In the genomic region with DNA sequence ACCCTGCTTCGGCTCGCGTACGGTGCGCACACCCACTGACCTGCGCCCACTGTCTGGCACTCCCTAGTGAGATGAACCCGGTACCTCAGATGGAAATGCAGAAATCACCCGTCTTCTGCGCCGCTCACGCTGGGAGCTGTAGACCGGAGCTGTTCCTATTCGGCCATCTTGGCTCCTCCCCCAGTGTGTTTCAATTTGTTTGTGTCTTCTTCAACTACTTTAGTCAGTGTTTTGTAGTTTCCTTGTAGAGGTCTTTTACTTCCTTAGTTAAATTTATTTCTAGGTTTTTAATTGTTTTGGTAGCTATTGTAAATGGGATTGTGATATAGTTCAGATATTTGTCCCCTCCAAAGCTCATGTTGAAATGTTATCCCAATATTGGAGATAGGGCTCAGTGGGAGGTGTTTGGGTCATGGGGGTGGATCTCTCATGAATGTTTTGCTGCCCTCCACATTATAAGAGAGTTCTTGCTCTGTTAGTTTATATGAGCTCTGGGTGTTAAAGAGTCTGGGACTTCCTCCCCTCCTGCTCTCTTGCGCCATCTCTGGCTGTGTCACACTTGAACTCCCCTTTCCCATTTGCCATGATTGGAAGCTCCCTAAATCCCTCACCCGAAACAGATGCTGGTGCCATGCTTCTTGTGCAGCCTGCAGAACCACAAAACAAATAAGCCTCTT, we compare ENCODE assay signal across 17 cellular contexts.
DNase-seq lines count a peak whose midpoint lies in the region; ATAC-seq and TF ChIP-seq lines count a peak whose summit lies in the region.
"Had no signal": no experiment of that assay in that cellular context is flagged by ENCODE, and none has a peak within 500 bp of the region (broad histone marks: within the 10 kb centered on the region; RNA-seq: fewer than 3 reads in every experiment).

No MANE protein-coding gene starts in this region.

- no peaks in the 10 kb centered on the region for H3F3A ChIP-seq in OCI-LY1 (ENCODE audit: insufficient read depth, low read length)

- H3K9me2 ChIP-seq in OCI-LY1 (ENCODE audit: low read depth, low read length), result no peaks in the 10 kb centered on the region

- no peaks in the 10 kb centered on the region for H3K4me1 Mint-ChIP-seq in naive thymus-derived CD4-positive, alpha-beta T cell
- H3K4me1 Mint-ChIP-seq: stimulated activated naive B cell treated with anti-CD40 and anti-IgM and Interleukin-4, amounts not matched to agents 10 μg/mL and 1 μg/mL and 100 μg/mL, for 72 hours had no signal

- no peaks in the 10 kb centered on the region for H3K4me1 ChIP-seq in OCI-LY1 (ENCODE audit: insufficient read depth, low read length, severe bottlenecking)
- peaks cover 6% of the 10 kb centered on the region for H3K4me1 ChIP-seq in iPS-18a (ENCODE audit: control insufficient read depth, low read depth, low read length)
- H3K4me1 ChIP-seq in naive thymus-derived CD4-positive, alpha-beta T cell (ENCODE audit: control insufficient read depth in 2 of 2, insufficient read depth in 2 of 2, low read length in 2 of 2), result no peaks in the 10 kb centered on the region
- H3K4me1 ChIP-seq: adrenal gland, SJSA1 had no signal

- H3K27ac ChIP-seq in C4-2B (no peak overlapping the region), OCI-LY1 (ENCODE audit: low read depth, low read length, poor library complexity, severe bottlenecking) (no peak overlapping the region), iPS-18a (ENCODE audit: low read length) (no peak overlapping the region)
- no peak overlapping the region for H3K27ac ChIP-seq in naive thymus-derived CD4-positive, alpha-beta T cell (ENCODE audit: low read depth, low read length)
- H3K27ac ChIP-seq: adrenal gland, coronary artery, SJSA1 had no signal

- ATAC-seq in naive thymus-derived CD4-positive, alpha-beta T cell, result no peak
- ATAC-seq: stimulated activated naive B cell treated with anti-CD40 and anti-IgM and Interleukin-4, amounts not matched to agents 10 μg/mL and 1 μg/mL and 100 μg/mL, for 72 hours had no signal

- H3K9me3 Mint-ChIP-seq in naive thymus-derived CD4-positive, alpha-beta T cell, result peaks cover 0 to 4% (median 3%) of the 10 kb centered on the region in 11 donors

- CTCF ChIA-PET in naive thymus-derived CD4-positive, alpha-beta T cell (lab: Charles Lee), result interaction anchor here (0.6 kb wide), 2 partner anchors 290 to 292 kb away, joined by 3 read pairs; no protein-coding TSS in a partner anchor

- no peak overlapping the region for H3K4me2 ChIP-seq in OCI-LY1 (ENCODE audit: low read length)

- H3K9me3 ChIP-seq in OCI-LY1 (ENCODE audit: low read length) (no peaks in the 10 kb centered on the region), iPS-18a (ENCODE audit: control insufficient read depth, low read depth, low read length) (no peaks in the 10 kb centered on the region)
- H3K9me3 ChIP-seq in naive thymus-derived CD4-positive, alpha-beta T cell (ENCODE audit: control insufficient read depth in 2 of 3, low read length in 3 of 3), result no peaks in the 10 kb centered on the region
- H3K9me3 ChIP-seq: adrenal gland, SJSA1 had no signal

- H3K4me3 Mint-ChIP-seq in naive thymus-derived CD4-positive, alpha-beta T cell, result no peak overlapping the region
- H3K4me3 Mint-ChIP-seq: stimulated activated naive B cell treated with anti-CD40 and anti-IgM and Interleukin-4, amounts not matched to agents 10 μg/mL and 1 μg/mL and 100 μg/mL, for 72 hours had no signal

- H3K36me3 ChIP-seq in H7 (replicated peaks; ENCODE audit: control insufficient read depth, insufficient read depth, low read length) (no peaks in the 10 kb centered on the region), OCI-LY1 (ENCODE audit: insufficient read depth, low read length) (no peaks in the 10 kb centered on the region), iPS-18a (ENCODE audit: control insufficient read depth, low read depth, low read length) (no peaks in the 10 kb centered on the region)
- no peaks in the 10 kb centered on the region for H3K36me3 ChIP-seq in naive thymus-derived CD4-positive, alpha-beta T cell (ENCODE audit: control insufficient read depth in 2 of 3, insufficient read depth in 3 of 3, low read length in 3 of 3)
- H3K36me3 ChIP-seq: adrenal gland, SJSA1 had no signal

- no peaks in the 10 kb centered on the region for H3K79me2 ChIP-seq in OCI-LY1 (ENCODE audit: insufficient read depth, low read length)

- H3K27ac Mint-ChIP-seq in naive thymus-derived CD4-positive, alpha-beta T cell, result no peak overlapping the region
- H3K27ac Mint-ChIP-seq: stimulated activated naive B cell treated with anti-CD40 and anti-IgM and Interleukin-4, amounts not matched to agents 10 μg/mL and 1 μg/mL and 100 μg/mL, for 72 hours had no signal

- DNase-seq in H7 (peak; percentile 61), middle frontal gyrus (ENCODE audit: extremely low spot score, low spot score) (no peak), NCI-H226 (no peak)
- DNase-seq in activated CD4-positive, CD25-positive, alpha-beta regulatory T cell (lab: John Stamatoyannopoulos, UW), result no peak
- DNase-seq in naive thymus-derived CD4-positive, alpha-beta T cell, result no peak
- DNase-seq: activated T-cell treated with anti-CD3 and anti-CD28 coated beads, Interleukin-2, amount 50 U/mL, for 1 hour; adrenal gland; AML-193; NCI-H524 treated with DMSO at 0.1 percent for 48 hours; retina; stimulated activated CD4-positive, alpha-beta T cell treated with anti-CD3 and anti-CD28 coated beads, Interleukin-2, amount 100 ng/mL, for 48 hours; stimulated activated naive B cell treated with anti-CD40 and anti-IgM and Interleukin-4, amounts not matched to agents 10 μg/mL and 1 μg/mL and 100 μg/mL, for 72 hours had no signal

- H2AFZ ChIP-seq in OCI-LY1 (ENCODE audit: low read length), result no peak overlapping the region

- POLR2A ChIA-PET in naive thymus-derived CD4-positive, alpha-beta T cell (lab: Charles Lee), result no interaction called here

- H3K36me3 Mint-ChIP-seq in naive thymus-derived CD4-positive, alpha-beta T cell, result peaks cover 0 to 9% (median 3%) of the 10 kb centered on the region in 5 donors
- H3K36me3 Mint-ChIP-seq: stimulated activated naive B cell treated with anti-CD40 and anti-IgM and Interleukin-4, amounts not matched to agents 10 μg/mL and 1 μg/mL and 100 μg/mL, for 72 hours had no signal

- no peaks in the 10 kb centered on the region for H3K27me3 ChIP-seq in H7 (ENCODE audit: control insufficient read depth, insufficient read depth, low read length)
- no peaks in the 10 kb centered on the region for H3K27me3 ChIP-seq in OCI-LY1 (ENCODE audit: insufficient read depth, low read length)
- no peaks in the 10 kb centered on the region for H3K27me3 ChIP-seq in iPS-18a (ENCODE audit: control insufficient read depth, insufficient read depth, low read length)
- no peaks in the 10 kb centered on the region for H3K27me3 ChIP-seq in naive thymus-derived CD4-positive, alpha-beta T cell (ENCODE audit: control insufficient read depth in 2 of 2, insufficient read depth in 2 of 2, low read length in 2 of 2)
- H3K27me3 ChIP-seq: adrenal gland, SJSA1 had no signal

- H3K27me3 Mint-ChIP-seq in naive thymus-derived CD4-positive, alpha-beta T cell, result peaks cover 0 to 5% (median 0%) of the 10 kb centered on the region in 5 donors

- no peaks in the 10 kb centered on the region for H4K20me1 ChIP-seq in OCI-LY1 (ENCODE audit: insufficient read depth, low read length)

- H3K9ac ChIP-seq in OCI-LY1 (ENCODE audit: low read length) (no peak overlapping the region), iPS-18a (ENCODE audit: low read length) (no peak overlapping the region)

- intact Hi-C loops in naive thymus-derived CD4-positive, alpha-beta T cell (cut with micrococcal nuclease), result loop anchor here in 1 of 2 donors (10.0 kb wide), 2 partner anchors 186 to 456 kb away; no protein-coding TSS in a partner anchor

- TF ChIP-seq CTCF in C4-2B (conservative IDR thresholded peaks at IDR 0.05) (peak; percentile 36), OCI-LY1 (IDR thresholded peaks at IDR 0.05; ENCODE audit: low read length) (peak; percentile 20; the same call in 1 of the 2 replicates)

- peak overlapping the region; percentile 35 for H3K4me3 ChIP-seq in H7 (ENCODE audit: insufficient read depth, low read depth, low read length)
- no peak overlapping the region for H3K4me3 ChIP-seq in OCI-LY1 (ENCODE audit: low read depth, low read length, poor library complexity, severe bottlenecking)
- H3K4me3 ChIP-seq in iPS-18a (ENCODE audit: low read length), result peak overlapping the region; percentile 27
- no peak overlapping the region for H3K4me3 ChIP-seq in naive thymus-derived CD4-positive, alpha-beta T cell (ENCODE audit: low read length)
- H3K4me3 ChIP-seq: adrenal gland, coronary artery, SJSA1 had no signal

Comparison
In these comparisons a context has a peak if more than half of its experiments do, and no peak if none do; other contexts are left out.
1. H3K4me3 ChIP-seq: peak in H7 (single experiment) and iPS-18a (single experiment); none in OCI-LY1 (single experiment) and naive thymus-derived CD4-positive, alpha-beta T cell (single experiment).